In the genomic region with DNA sequence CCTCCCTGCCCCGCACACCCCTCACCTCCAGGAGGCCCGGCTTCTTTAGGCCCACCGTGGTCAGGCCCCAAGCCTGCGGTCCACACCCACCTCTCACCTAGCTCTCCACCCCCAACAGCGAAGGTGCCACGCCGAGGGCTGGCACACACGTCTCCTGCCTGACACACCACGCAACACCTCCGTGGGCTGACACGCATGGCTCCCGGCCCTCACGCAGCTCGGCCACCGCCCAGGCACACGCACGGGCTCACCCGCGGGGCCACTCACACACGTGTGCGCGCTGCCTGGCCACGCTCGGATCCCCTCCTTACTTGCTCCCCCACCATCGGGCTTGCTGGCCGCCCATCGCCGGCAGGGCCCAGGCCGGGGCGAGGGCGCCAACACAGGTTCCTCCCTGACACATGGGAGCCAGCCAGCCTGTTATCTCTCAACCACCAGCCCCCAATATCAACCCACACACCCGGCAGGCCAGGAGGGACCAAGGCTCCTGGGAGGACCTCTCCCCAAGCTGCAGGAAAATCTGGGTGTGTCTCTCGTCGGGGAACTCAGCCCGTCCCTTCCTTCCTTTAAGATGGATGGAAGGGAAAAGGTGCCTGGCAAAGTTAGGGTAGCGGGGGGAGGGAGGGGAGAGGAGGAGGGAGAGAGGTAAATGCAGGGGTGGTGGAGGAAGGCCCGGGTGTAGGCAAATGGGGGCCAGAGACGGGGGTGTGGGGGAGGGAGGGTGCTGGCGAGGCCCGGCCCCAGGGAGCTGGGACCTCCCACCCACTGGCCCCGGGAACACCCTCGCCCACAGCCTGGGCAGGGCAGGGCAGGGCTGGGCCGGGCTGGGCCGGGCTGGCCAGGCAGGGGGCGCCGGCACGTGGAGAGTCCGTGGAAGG, we compare ENCODE assay signal across 8 cellular contexts. TPM values are rescaled to one million over a fixed set of nuclear protein-coding genes. Genes with fewer than 3 reads are reported as not detected.
DNase-seq lines count a peak whose midpoint lies in the region; ATAC-seq and TF ChIP-seq lines count a peak whose summit lies in the region.

No MANE protein-coding gene starts in this region.

- no peak for TF ChIP-seq CTCF in HFFc6 (IDR thresholded peaks at IDR 0.05)
- no peak for TF ChIP-seq CTCF in cardiac muscle cell (IDR thresholded peaks at IDR 0.05; ENCODE audit: low read depth, low read length)
- no peak for TF ChIP-seq CTCF in prostate gland (IDR thresholded peaks at IDR 0.05)

- H3K36me3 Mint-ChIP-seq in HFFc6 (ENCODE audit: low read depth): peaks cover 53% of the 10 kb centered on the region

- ATAC-seq in GM18502 (IDR thresholded peaks at IDR 0.05; ENCODE audit: poor library complexity, unreplicated experiment) (peak; percentile 45), HG03469 (IDR thresholded peaks at IDR 0.05; ENCODE audit: unreplicated experiment) (no peak)

- H3K9me3 Mint-ChIP-seq in HFFc6: no peaks in the 10 kb centered on the region

- H3K4me3 ChIP-seq in cardiac muscle cell: peak overlapping the region; percentile 67
- peak overlapping the region; percentile 62 to 66 for H3K4me3 ChIP-seq in prostate gland

- H3K4me3 Mint-ChIP-seq in HFFc6: peak overlapping the region; percentile 93

- no peaks in the 10 kb centered on the region for H3K27me3 ChIP-seq in cardiac muscle cell
- no peaks in the 10 kb centered on the region for H3K27me3 ChIP-seq in prostate gland (replicated peaks; ENCODE audit: insufficient read depth)

- no peaks in the 10 kb centered on the region for H3K9me3 ChIP-seq in cardiac muscle cell (ENCODE audit: low read depth)
- no peaks in the 10 kb centered on the region for H3K9me3 ChIP-seq in prostate gland

- peak overlapping the region; percentile 85 for H3K27ac ChIP-seq in cardiac muscle cell
- peak overlapping the region; percentile 89 to 91 for H3K27ac ChIP-seq in prostate gland

- 1% methylated on average over 27 of the region's 48 CpGs for WGBS in prostate gland

- intact Hi-C loops in prostate gland (cut with DNase I): loop anchor here (5.0 kb wide), 1 partner anchor 130 kb away; no protein-coding TSS in a partner anchor

- H3K27me3 Mint-ChIP-seq in HFFc6 (ENCODE audit: insufficient read depth): no peaks in the 10 kb centered on the region; the same call in 1 of the 2 replicates

- peak overlapping the region; percentile 90 for H3K27ac Mint-ChIP-seq in HFFc6

- peaks cover 52% of the 10 kb centered on the region for H3K4me1 Mint-ChIP-seq in HFFc6 (ENCODE audit: low read depth)

- DNase-seq in HFFc6 (no peak), NCI-H526 (lab: John Stamatoyannopoulos, UW) (peak; percentile 62 to 76), cardiac muscle cell (ENCODE audit: low read depth in 1 of 2, low spot score in 1 of 2) (no peak), prostate gland (ENCODE audit: low spot score) (peak; percentile 19), mesenteric fat pad (ENCODE audit: low spot score) (no peak)
- DNase-seq in activated gamma-delta T cell treated with anti-CD3 and anti-CD28 coated beads, Interleukin-2, amount 50 U/mL, for 16 hours (ENCODE audit: low read depth): peak; percentile 13

- TF ChIP-seq POLR2A in prostate gland (IDR thresholded peaks at IDR 0.05): peak; percentile 10

- H3K36me3 ChIP-seq in cardiac muscle cell: peaks cover 26% of the 10 kb centered on the region
- peaks cover 7 to 18% of the 10 kb centered on the region in 2 donors for H3K36me3 ChIP-seq in prostate gland

- H3K4me1 ChIP-seq in cardiac muscle cell (ENCODE audit: low read depth) (peaks cover 22% of the 10 kb centered on the region), prostate gland (replicated peaks) (peaks cover 22% of the 10 kb centered on the region)

RNA-seq across cellular contexts. Expression of a gene that starts 0.5 kb away (rescaled TPM):
- 100 to 1,000 TPM; 137 to 185 (median 160) TPM for total RNA-seq in HFFc6 (2021; fragmentation: NEBNext Ultra II Directional; extraction: Animal tissue kit (Norgen Biotek cat#: 25700))
- 18.5 and 24.1 TPM in 2 replicates for total RNA-seq in cardiac muscle cell
- polyA plus RNA-seq in cardiac muscle cell: 38.6 and 50.0 TPM in 2 replicates
- 10 to 100 TPM; 48.6 to 62.0 TPM for total RNA-seq in prostate gland
- 149 TPM for total RNA-seq in mesenteric fat pad

RNA-seq across cellular contexts. Expression of a gene that starts 8.5 kb away (rescaled TPM):
- total RNA-seq in HFFc6 (2021; fragmentation: NEBNext Ultra II Directional; extraction: Animal tissue kit (Norgen Biotek cat#: 25700)): 100 to 1,000 TPM in 5 of 6 experiments, 10 to 100 TPM in 1; 87.0 to 221 (median 183) TPM
- total RNA-seq in cardiac muscle cell (14.4 and 134 TPM in 2 replicates), prostate gland (10 to 100 TPM in 1 of 2 donors, 1 to 10 TPM in 1; 2.2 to 14.9 TPM), mesenteric fat pad (4.9 TPM)
- 18.7 and 163 TPM in 2 replicates for polyA plus RNA-seq in cardiac muscle cell

RNA-seq across cellular contexts. Expression of a gene that starts 22.3 kb away (rescaled TPM):
- 10 to 100 TPM; 56.0 to 64.0 (median 60.8) TPM for total RNA-seq in HFFc6 (2021; fragmentation: NEBNext Ultra II Directional; extraction: Animal tissue kit (Norgen Biotek cat#: 25700))
- total RNA-seq in cardiac muscle cell: 25.5 and 31.3 TPM in 2 replicates
- 33.3 and 38.8 TPM in 2 replicates for polyA plus RNA-seq in cardiac muscle cell
- 10 to 100 TPM; 36.9 to 43.2 TPM for total RNA-seq in prostate gland
- 55.2 TPM for total RNA-seq in mesenteric fat pad

RNA-seq across cellular contexts. Expression of a gene that starts 22.4 kb away (rescaled TPM):
- total RNA-seq in HFFc6 (2021; fragmentation: NEBNext Ultra II Directional; extraction: Animal tissue kit (Norgen Biotek cat#: 25700)): 10 to 100 TPM; 17.2 to 21.8 (median 21.3) TPM
- total RNA-seq in cardiac muscle cell (16.5 and 28.2 TPM in 2 replicates), prostate gland (10 to 100 TPM; 30.3 to 76.9 TPM), mesenteric fat pad (65.3 TPM)
- polyA plus RNA-seq in cardiac muscle cell: 10.3 and 11.5 TPM in 2 replicates

RNA-seq across cellular contexts. Expression of a gene that starts 29.6 kb away (rescaled TPM):
- not detected for total RNA-seq in HFFc6 (2021; fragmentation: NEBNext Ultra II Directional; extraction: Animal tissue kit (Norgen Biotek cat#: 25700))
- total RNA-seq in cardiac muscle cell (not detected in 2 replicates), prostate gland (not detected), mesenteric fat pad (0.39 TPM)
- 0.10 TPM in 1 of 2 replicates, not detected in the other for polyA plus RNA-seq in cardiac muscle cell

Comparison
In these comparisons a context has a peak if more than half of its experiments do, and no peak if none do; other contexts are left out.
1. DNase-seq: peak in NCI-H526 (2 of 2), activated gamma-delta T cell treated with anti-CD3 and anti-CD28 coated beads, Interleukin-2, amount 50 U/mL, for 16 hours (single experiment) and prostate gland (single experiment); none in HFFc6 (single experiment), cardiac muscle cell (0 of 2) and mesenteric fat pad (single experiment).